Comparison of ENCODE assay signal across 11 cellular contexts in genomic region chr6:11429577-11429976, GRCh38.
DNase-seq lines count a peak whose midpoint lies in the region; ATAC-seq and TF ChIP-seq lines count a peak whose summit lies in the region.
"Had no signal": no experiment of that assay in that cellular context is flagged by ENCODE, and none has a peak within 500 bp of the region (broad histone marks: within the 10 kb centered on the region; RNA-seq: fewer than 3 reads in every experiment).

No MANE protein-coding gene starts in this region.

- H3K36me3 Mint-ChIP-seq in WTC11 (no peaks in the 10 kb centered on the region), Caco-2 (ENCODE audit: insufficient read depth, unreplicated experiment) (peaks cover 6% of the 10 kb centered on the region)

- peak overlapping the region; percentile 84 for H3K27ac ChIP-seq in lower lobe of right lung

- no peak overlapping the region for H3K4me3 ChIP-seq in lower lobe of right lung
- no peak overlapping the region for H3K4me3 ChIP-seq in Caco-2 (ENCODE audit: low read depth, low read length)

- H3K4me1 Mint-ChIP-seq in WTC11 (peaks cover 43% of the 10 kb centered on the region), Caco-2 (ENCODE audit: low read depth, unreplicated experiment) (peaks cover 62% of the 10 kb centered on the region)

- no peaks in the 10 kb centered on the region for H3K9me3 Mint-ChIP-seq in WTC11
- H3K9me3 Mint-ChIP-seq in Caco-2 (ENCODE audit: unreplicated experiment), result no peaks in the 10 kb centered on the region
- H3K9me3 Mint-ChIP-seq: central memory CD8-positive, alpha-beta T cell had no signal

- DNase-seq in Caki2 (ENCODE audit: low read depth) (peak; percentile 49), WTC11 (ENCODE audit: low spot score) (no peak), lower lobe of right lung (no peak), Caco-2 (no peak)
- no peak for DNase-seq in central memory CD4-positive, alpha-beta T cell
- DNase-seq: NCI-H187, retina had no signal

- CTCF ChIA-PET in WTC11 (lab: Charles Lee) (interaction anchor here (1.0 kb wide), 1 partner anchor 188 kb away, joined by 6 read pairs; no protein-coding TSS in a partner anchor), Caco-2 (lab: Charles Lee) (no interaction called here)

- no peak for TF ChIP-seq CTCF in WTC11 (IDR thresholded peaks at IDR 0.05)
- no peak for TF ChIP-seq CTCF in lower lobe of right lung (IDR thresholded peaks at IDR 0.05)
- TF ChIP-seq CTCF in Caco-2 (IDR thresholded peaks at IDR 0.05; ENCODE audit: insufficient read depth in 1 of 2, low read depth in 1 of 2, low read length in 1 of 2, severe bottlenecking in 1 of 2, unreplicated experiment in 1 of 2), result no peak

- H3K9me3 ChIP-seq in lower lobe of right lung, result no peaks in the 10 kb centered on the region
- H3K9me3 ChIP-seq in Caco-2, result no peaks in the 10 kb centered on the region

- H3K27me3 Mint-ChIP-seq in WTC11 (ENCODE audit: low read depth) (no peaks in the 10 kb centered on the region), Caco-2 (ENCODE audit: insufficient read depth, unreplicated experiment) (no peaks in the 10 kb centered on the region)
- H3K27me3 Mint-ChIP-seq: central memory CD8-positive, alpha-beta T cell had no signal

- BruUV-seq in Caco-2 (replicated peaks; lab: Mats Ljungman, UMichigan), result no TSS peak

- H3K36me3 ChIP-seq in lower lobe of right lung, result no peaks in the 10 kb centered on the region
- no peaks in the 10 kb centered on the region for H3K36me3 ChIP-seq in Caco-2 (ENCODE audit: control insufficient read depth, insufficient read depth, low read length)

- peak overlapping the region; percentile 37; the same call in 1 of the 2 replicates for H3K27ac Mint-ChIP-seq in WTC11
- H3K27ac Mint-ChIP-seq in Caco-2 (ENCODE audit: unreplicated experiment), result no peak overlapping the region

- no peak overlapping the region for H3K4me3 Mint-ChIP-seq in WTC11
- no peak overlapping the region for H3K4me3 Mint-ChIP-seq in Caco-2 (ENCODE audit: unreplicated experiment)
- H3K4me3 Mint-ChIP-seq: central memory CD8-positive, alpha-beta T cell had no signal

- POLR2A ChIA-PET in WTC11 (lab: Charles Lee), result no interaction called here
- POLR2A ChIA-PET in Caco-2 (lab: Charles Lee), result no interaction called here

- H3K4me1 ChIP-seq in lower lobe of right lung (peaks cover 94% of the 10 kb centered on the region), Caco-2 (peaks cover 76% of the 10 kb centered on the region)

- H3K27me3 ChIP-seq in lower lobe of right lung (ENCODE audit: low read depth) (no peaks in the 10 kb centered on the region), Caco-2 (replicated peaks; ENCODE audit: control insufficient read depth, insufficient read depth, low read length) (no peaks in the 10 kb centered on the region)

- in situ Hi-C loops in Caki2 (cut with HindIII; ENCODE audit: low pct_unique_long_range_greater_than_20kb, low sequenced_read_pairs), result no loop called here

- ATAC-seq in GM21723 (IDR thresholded peaks at IDR 0.05; ENCODE audit: unreplicated experiment) (peak; percentile 25), WTC11 (peak; percentile 27; the same call in 1 of the 2 replicates), lower lobe of right lung (no peak), HG02759 (IDR thresholded peaks at IDR 0.05; ENCODE audit: unreplicated experiment) (no peak), HG03095 (IDR thresholded peaks at IDR 0.05; ENCODE audit: unreplicated experiment) (no peak)

- intact Hi-C loops in lower lobe of right lung (cut with DNase I) (no loop called here), Caco-2 (cut with micrococcal nuclease; ENCODE audit: unreplicated experiment) (no loop called here)

TF ChIP-seq in WTC11, 78 proteins besides CTCF, POLR2A, EP300 and RAD21:
- no peak for TF ChIP-seq NR3C1 (CRISPR knock-in tag; conservative IDR thresholded peaks at IDR 0.05; ENCODE audit: low read depth)

Comparison
In these comparisons a context has a peak if more than half of its experiments do, and no peak if none do; other contexts are left out.
1. ATAC-seq: peak in GM21723 (single experiment) and WTC11 (single experiment); none in lower lobe of right lung (0 of 2), HG02759 (single experiment) and HG03095 (single experiment).